In the genomic region with DNA sequence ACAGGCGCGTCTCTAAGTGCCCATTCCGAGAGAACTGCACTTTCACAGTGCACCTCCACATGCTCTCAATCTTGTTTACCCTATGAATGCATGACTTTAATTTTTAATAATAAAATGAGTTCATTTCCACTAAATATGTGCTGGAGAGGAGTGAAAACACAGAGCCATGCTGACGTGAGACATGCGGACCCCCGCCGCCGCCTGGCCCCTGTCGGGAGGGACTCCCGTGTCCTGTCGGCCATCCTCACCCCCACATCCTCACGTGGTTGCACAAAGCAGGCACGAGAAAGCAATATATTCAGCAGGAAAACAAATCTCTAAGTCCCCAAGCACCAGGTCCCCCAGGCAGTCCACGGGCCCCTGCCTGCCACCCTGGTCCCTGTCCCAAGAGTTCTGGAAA, we compare ENCODE assay signal across 13 cellular contexts. TPM values are rescaled to one million over a fixed set of nuclear protein-coding genes. Genes with fewer than 3 reads are reported as not detected.
A peak's percentile ranks its signal among the peaks of the same experiment; 100 is the strongest.
DNase-seq lines count a peak whose midpoint lies in the region; ATAC-seq and TF ChIP-seq lines count a peak whose summit lies in the region.
"Had no signal": no experiment of that assay in that cellular context is flagged by ENCODE, and none has a peak within 500 bp of the region (broad histone marks: within the 10 kb centered on the region; RNA-seq: fewer than 3 reads in every experiment).

No MANE protein-coding gene starts in this region.

- H3K4me3 ChIP-seq in esophagus (ENCODE audit: low read depth in 1 of 2, low read length in 2 of 2), result no peak overlapping the region
- no peak overlapping the region for H3K4me3 ChIP-seq in osteoblast (ENCODE audit: insufficient read depth, low read length)
- H3K4me3 ChIP-seq in uterus, result no peak overlapping the region

- H2AFZ ChIP-seq in osteoblast (ENCODE audit: low read length), result no peak overlapping the region

- no peak for TF ChIP-seq POLR2A in uterus (IDR thresholded peaks at IDR 0.05)

- peak; percentile 5 for DNase-seq in activated naive CD8-positive, alpha-beta T cell treated with anti-CD3 and anti-CD28 coated beads, Interleukin-2, amount 10 ng/mL, durations not matched to agents 7 days and 5 days
- no peak for DNase-seq in activated naive CD8-positive, alpha-beta T cell treated with anti-CD3 and anti-CD28 coated beads for 36 hours
- DNase-seq in osteoblast (ENCODE audit: insufficient read length, low spot score, missing footprints), result peak; percentile 58
- DNase-seq in uterus, result no peak
- no peak for DNase-seq in activated naive CD4-positive, alpha-beta T cell treated with anti-CD3 and anti-CD28 coated beads, Interleukin-2, amount 50 U/mL, for 72 hours (ENCODE audit: low spot score in 2 of 2)
- DNase-seq in HCEC 1CT, result no peak
- DNase-seq in MCF 10A (ENCODE audit: unreplicated experiment), result no peak
- DNase-seq: CD4-positive, CD25-positive, alpha-beta regulatory T cell; DMS53 had no signal

- POLR2A ChIA-PET in activated naive CD8-positive, alpha-beta T cell treated with anti-CD3 and anti-CD28 coated beads, Interleukin-2, amount 10 ng/mL, durations not matched to agents 7 days and 5 days (lab: Charles Lee), result no interaction called here
- POLR2A ChIA-PET in MCF 10A (lab: Yijun Ruan, JAX), result no interaction called here

- H3K4me1 ChIP-seq in esophagus (ENCODE audit: control insufficient read depth in 2 of 2, insufficient read depth in 2 of 2, low read length in 1 of 2) (peaks cover 4 to 26% of the 10 kb centered on the region in 2 donors), osteoblast (ENCODE audit: insufficient read depth, low read length) (no peaks in the 10 kb centered on the region), uterus (peaks cover 4 to 5% of the 10 kb centered on the region in 2 donors)

- no peaks in the 10 kb centered on the region for H3K9me3 ChIP-seq in esophagus (ENCODE audit: control insufficient read depth in 2 of 2, insufficient read depth in 1 of 2, low read depth in 1 of 2, low read length in 1 of 2)
- H3K9me3 ChIP-seq in osteoblast (ENCODE audit: low read depth, low read length), result no peaks in the 10 kb centered on the region
- no peaks in the 10 kb centered on the region for H3K9me3 ChIP-seq in uterus

- H3K27ac ChIP-seq in esophagus (ENCODE audit: low read depth in 2 of 2, low read length in 1 of 2) (peak overlapping the region; percentile 74 to 80), osteoblast (ENCODE audit: low read depth, low read length) (no peak overlapping the region), uterus (peak overlapping the region; percentile 47 to 66)
- H3K27ac ChIP-seq: 22Rv1 had no signal

- no peaks in the 10 kb centered on the region for H3K79me2 ChIP-seq in osteoblast (ENCODE audit: insufficient read depth, low read length)

- H3K27me3 Mint-ChIP-seq in activated naive CD8-positive, alpha-beta T cell treated with anti-CD3 and anti-CD28 coated beads, Interleukin-2, amount 10 ng/mL, durations not matched to agents 7 days and 5 days, result peaks cover 4% of the 10 kb centered on the region
- peaks cover 7% of the 10 kb centered on the region for H3K27me3 Mint-ChIP-seq in activated naive CD8-positive, alpha-beta T cell treated with anti-CD3 and anti-CD28 coated beads for 36 hours
- H3K27me3 Mint-ChIP-seq in MCF 10A (ENCODE audit: insufficient read depth, unreplicated experiment), result no peaks in the 10 kb centered on the region

- H3K36me3 ChIP-seq in esophagus (ENCODE audit: control insufficient read depth in 2 of 2, insufficient read depth in 2 of 2, low read length in 1 of 2), result no peaks in the 10 kb centered on the region
- H3K36me3 ChIP-seq in osteoblast (ENCODE audit: insufficient read depth, low read length), result no peaks in the 10 kb centered on the region
- no peaks in the 10 kb centered on the region for H3K36me3 ChIP-seq in uterus

- H3K9me3 Mint-ChIP-seq in activated naive CD8-positive, alpha-beta T cell treated with anti-CD3 and anti-CD28 coated beads, Interleukin-2, amount 10 ng/mL, durations not matched to agents 7 days and 5 days, result no peaks in the 10 kb centered on the region
- H3K9me3 Mint-ChIP-seq in activated naive CD8-positive, alpha-beta T cell treated with anti-CD3 and anti-CD28 coated beads for 36 hours, result no peaks in the 10 kb centered on the region
- H3K9me3 Mint-ChIP-seq in activated naive CD4-positive, alpha-beta T cell treated with anti-CD3 and anti-CD28 coated beads, Interleukin-2, amount 50 U/mL, for 72 hours, result no peaks in the 10 kb centered on the region
- no peaks in the 10 kb centered on the region for H3K9me3 Mint-ChIP-seq in MCF 10A (ENCODE audit: unreplicated experiment)

- CTCF ChIA-PET in MCF 10A (lab: Yijun Ruan, JAX), result no interaction called here

- H3K4me1 Mint-ChIP-seq in activated naive CD8-positive, alpha-beta T cell treated with anti-CD3 and anti-CD28 coated beads, Interleukin-2, amount 10 ng/mL, durations not matched to agents 7 days and 5 days, result peaks cover 3% of the 10 kb centered on the region
- H3K4me1 Mint-ChIP-seq in activated naive CD8-positive, alpha-beta T cell treated with anti-CD3 and anti-CD28 coated beads for 36 hours, result no peaks in the 10 kb centered on the region
- no peaks in the 10 kb centered on the region for H3K4me1 Mint-ChIP-seq in MCF 10A (ENCODE audit: insufficient read depth, unreplicated experiment)
- H3K4me1 Mint-ChIP-seq: CD4-positive, CD25-positive, alpha-beta regulatory T cell had no signal

- no peak overlapping the region for H3K27ac Mint-ChIP-seq in activated naive CD8-positive, alpha-beta T cell treated with anti-CD3 and anti-CD28 coated beads, Interleukin-2, amount 10 ng/mL, durations not matched to agents 7 days and 5 days
- H3K27ac Mint-ChIP-seq in activated naive CD8-positive, alpha-beta T cell treated with anti-CD3 and anti-CD28 coated beads for 36 hours, result no peak overlapping the region
- no peak overlapping the region for H3K27ac Mint-ChIP-seq in activated naive CD4-positive, alpha-beta T cell treated with anti-CD3 and anti-CD28 coated beads, Interleukin-2, amount 50 U/mL, for 72 hours
- H3K27ac Mint-ChIP-seq in MCF 10A (ENCODE audit: low read depth, unreplicated experiment), result no peak overlapping the region
- H3K27ac Mint-ChIP-seq: CD4-positive, CD25-positive, alpha-beta regulatory T cell had no signal

- H3K27me3 ChIP-seq in esophagus (ENCODE audit: control insufficient read depth in 1 of 2, insufficient read depth in 2 of 2, low read length in 2 of 2) (no peaks in the 10 kb centered on the region), osteoblast (ENCODE audit: insufficient read depth, low read length) (peaks cover 8% of the 10 kb centered on the region), uterus (no peaks in the 10 kb centered on the region)

- H3K36me3 Mint-ChIP-seq in activated naive CD8-positive, alpha-beta T cell treated with anti-CD3 and anti-CD28 coated beads, Interleukin-2, amount 10 ng/mL, durations not matched to agents 7 days and 5 days, result no peaks in the 10 kb centered on the region
- no peaks in the 10 kb centered on the region for H3K36me3 Mint-ChIP-seq in activated naive CD8-positive, alpha-beta T cell treated with anti-CD3 and anti-CD28 coated beads for 36 hours
- H3K36me3 Mint-ChIP-seq in activated naive CD4-positive, alpha-beta T cell treated with anti-CD3 and anti-CD28 coated beads, Interleukin-2, amount 50 U/mL, for 72 hours, result no peaks in the 10 kb centered on the region
- H3K36me3 Mint-ChIP-seq in MCF 10A (ENCODE audit: insufficient read depth, unreplicated experiment), result no peaks in the 10 kb centered on the region
- H3K36me3 Mint-ChIP-seq: CD4-positive, CD25-positive, alpha-beta regulatory T cell had no signal

- H3K4me3 Mint-ChIP-seq in activated naive CD8-positive, alpha-beta T cell treated with anti-CD3 and anti-CD28 coated beads, Interleukin-2, amount 10 ng/mL, durations not matched to agents 7 days and 5 days, result no peak overlapping the region
- no peak overlapping the region for H3K4me3 Mint-ChIP-seq in activated naive CD8-positive, alpha-beta T cell treated with anti-CD3 and anti-CD28 coated beads for 36 hours
- no peak overlapping the region for H3K4me3 Mint-ChIP-seq in MCF 10A (ENCODE audit: unreplicated experiment)
- H3K4me3 Mint-ChIP-seq: CD4-positive, CD25-positive, alpha-beta regulatory T cell had no signal

- no peaks in the 10 kb centered on the region for H4K20me1 ChIP-seq in osteoblast (ENCODE audit: insufficient read depth, low read length)

- intact Hi-C loops in uterus (cut with DNase I; ENCODE audit: low total_unique reads), result no loop called here
- intact Hi-C loops in MCF 10A (cut with micrococcal nuclease), result no loop called here

- WGBS in esophagus, 2 donors, result 51 to 62% methylated on average over 14 of the region's 14 CpGs

- TF ChIP-seq CTCF in osteoblast (IDR thresholded peaks at IDR 0.05; ENCODE audit: extremely low read depth, low read depth, low read length) (no peak), uterus (IDR thresholded peaks at IDR 0.05) (no peak), MCF 10A (IDR thresholded peaks at IDR 0.05; ENCODE audit: unreplicated experiment) (no peak)

- BruUV-seq in MCF 10A (replicated peaks; lab: Mats Ljungman, UMichigan), result no TSS peak

- no peak overlapping the region for H3K4me2 ChIP-seq in osteoblast (ENCODE audit: insufficient read depth, low read length)

- no peak for ATAC-seq in activated naive CD8-positive, alpha-beta T cell treated with anti-CD3 and anti-CD28 coated beads, Interleukin-2, amount 10 ng/mL, durations not matched to agents 7 days and 5 days (ENCODE audit: low read depth)
- no peak for ATAC-seq in activated naive CD4-positive, alpha-beta T cell treated with anti-CD3 and anti-CD28 coated beads, Interleukin-2, amount 50 U/mL, for 72 hours
- ATAC-seq: HCT116 had no signal

RNA-seq across cellular contexts. Expression of gene PPP2R2C, which starts 23.1 kb away (rescaled TPM):
- not detected for total RNA-seq in activated naive CD8-positive, alpha-beta T cell treated with anti-CD3 and anti-CD28 coated beads, Interleukin-2, amount 10 ng/mL, durations not matched to agents 7 days and 5 days
- not detected for total RNA-seq in activated naive CD8-positive, alpha-beta T cell treated with anti-CD3 and anti-CD28 coated beads for 36 hours
- 10 to 100 TPM; 23.2 to 26.7 TPM for polyA plus RNA-seq in esophagus
- total RNA-seq in osteoblast, result under 0.01 TPM in 1 of 2 replicates, not detected in the other
- total RNA-seq in uterus, result 10 to 100 TPM in 3 of 4 donors, 1 to 10 TPM in 1; 2.9 to 49.1 (median 27.3) TPM
- not detected for total RNA-seq in activated naive CD4-positive, alpha-beta T cell treated with anti-CD3 and anti-CD28 coated beads, Interleukin-2, amount 50 U/mL, for 72 hours
- total RNA-seq in MCF 10A (2022), result 3.6 and 7.5 TPM in 2 replicates
- total RNA-seq: A673; CD4-positive, CD25-positive, alpha-beta regulatory T cell had no signal
- polyA plus RNA-seq: CD4-positive, CD25-positive, alpha-beta regulatory T cell had no signal

Comparison
In these comparisons a context has a peak if more than half of its experiments do, and no peak if none do; other contexts are left out.
1. DNase-seq: peak in activated naive CD8-positive, alpha-beta T cell treated with anti-CD3 and anti-CD28 coated beads, Interleukin-2, amount 10 ng/mL, durations not matched to agents 7 days and 5 days (single experiment) and osteoblast (single experiment); none in activated naive CD8-positive, alpha-beta T cell treated with anti-CD3 and anti-CD28 coated beads for 36 hours (single experiment), uterus (0 of 2), activated naive CD4-positive, alpha-beta T cell treated with anti-CD3 and anti-CD28 coated beads, Interleukin-2, amount 50 U/mL, for 72 hours (0 of 2), HCEC 1CT (single experiment) and MCF 10A (single experiment).